8 cellular contexts compared by ENCODE assay signal in the genomic region with DNA sequence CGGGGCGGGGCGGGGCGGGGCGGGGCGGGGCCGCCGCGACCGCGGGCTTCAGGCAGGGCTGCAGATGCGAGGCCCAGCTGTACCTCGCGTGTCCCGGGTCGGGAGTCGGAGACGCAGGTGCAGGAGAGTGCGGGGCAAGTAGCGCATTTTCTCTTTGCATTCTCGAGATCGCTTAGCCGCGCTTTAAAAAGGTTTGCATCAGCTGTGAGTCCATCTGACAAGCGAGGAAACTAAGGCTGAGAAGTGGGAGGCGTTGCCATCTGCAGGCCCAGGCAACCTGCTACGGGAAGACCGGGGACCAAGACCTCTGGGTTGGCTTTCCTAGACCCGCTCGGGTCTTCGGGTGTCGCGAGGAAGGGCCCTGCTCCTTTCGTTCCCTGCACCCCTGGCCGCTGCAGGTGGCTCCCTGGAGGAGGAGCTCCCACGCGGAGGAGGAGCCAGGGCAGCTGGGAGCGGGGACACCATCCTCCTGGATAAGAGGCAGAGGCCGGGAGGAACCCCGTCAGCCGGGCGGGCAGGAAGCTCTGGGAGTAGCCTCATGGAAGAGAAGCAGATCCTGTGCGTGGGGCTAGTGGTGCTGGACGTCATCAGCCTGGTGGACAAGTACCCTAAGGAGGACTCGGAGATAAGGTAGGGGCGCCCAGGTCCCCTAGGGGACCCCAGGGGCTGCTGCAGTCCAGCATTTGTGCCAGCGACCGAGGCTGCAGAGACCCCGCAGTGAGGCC. TPM values are rescaled to one million over a fixed set of nuclear protein-coding genes. Genes with fewer than 3 reads are reported as not detected.
DNase-seq lines count a peak whose midpoint lies in the region; ATAC-seq, FAIRE-seq and TF ChIP-seq lines count a peak whose summit lies in the region.

TSS of gene KHK (plus strand) at position 51 of the 725 bp plus-strand sequence. CDS start at position 539, 488 bp downstream.

- no peaks in the 10 kb centered on the region for H3K27me3 ChIP-seq in kidney epithelial cell (ENCODE audit: control insufficient read depth, insufficient read depth, low read length)

- no peaks in the 10 kb centered on the region for H3K36me3 ChIP-seq in kidney epithelial cell (ENCODE audit: control insufficient read depth, insufficient read depth, low read length)

- ATAC-seq in stimulated activated naive CD8-positive, alpha-beta T cell treated with anti-CD3 and anti-CD28 coated beads, Interleukin-15, Interleukin-2, amounts not matched to agents 100 U/mL and 50 U/mL, for 24 hours: peak; percentile 5

- no peak for TF ChIP-seq POLR2A in H54 (IDR thresholded peaks at IDR 0.05; ENCODE audit: low read depth, low read length)

- DNase-seq in NCI-H82 (lab: John Stamatoyannopoulos, UW): peak; percentile 76
- DNase-seq in NCI-H82 treated with DMSO at 0.1 percent for 48 hours (lab: John Stamatoyannopoulos, UW; ENCODE audit: unreplicated experiment): no peak
- DNase-seq in H54 (ENCODE audit: insufficient read length, low spot score): peak; percentile 74
- DNase-seq in NCI-H226: peak; percentile 46
- DNase-seq in astrocyte of the spinal cord (ENCODE audit: low read depth, low spot score): peak; percentile 27
- DNase-seq in kidney epithelial cell (ENCODE audit: low read depth): no peak
- peak; percentile 29 for DNase-seq in stimulated activated naive CD8-positive, alpha-beta T cell treated with anti-CD3 and anti-CD28 coated beads, Interleukin-15, Interleukin-2, amounts not matched to agents 100 U/mL and 50 U/mL, for 24 hours
- DNase-seq in NCI-H128 (lab: John Stamatoyannopoulos, UW; ENCODE audit: unreplicated experiment): no peak

- in situ Hi-C loops in astrocyte of the spinal cord (cut with HindIII; ENCODE audit: low sequenced_read_pairs): no loop called here

- TF ChIP-seq CTCF in astrocyte of the spinal cord (IDR thresholded peaks at IDR 0.05; ENCODE audit: low read depth, low read length): no peak
- no peak for TF ChIP-seq CTCF in kidney epithelial cell (IDR thresholded peaks at IDR 0.05; ENCODE audit: insufficient read depth, low read length, poor library complexity, severe bottlenecking)

- FAIRE-seq in H54 (lab: Jason Lieb, UNC): no peak

- H3K4me3 ChIP-seq in astrocyte of the spinal cord (ENCODE audit: low read depth, low read length) (peak within 1 kb of the TSS; percentile 51), kidney epithelial cell (ENCODE audit: low read depth, low read length) (peak within 1 kb of the TSS; percentile 55)

RNA-seq across cellular contexts. Expression of gene KHK, which starts in this region (rescaled TPM):
- total RNA-seq in kidney epithelial cell: 3.1 and 3.8 TPM in 2 replicates

Comparison
In these comparisons a context has a peak if more than half of its experiments do, and no peak if none do; other contexts are left out.
1. DNase-seq: peak in NCI-H82 (single experiment), H54 (single experiment), NCI-H226 (single experiment), astrocyte of the spinal cord (single experiment) and stimulated activated naive CD8-positive, alpha-beta T cell treated with anti-CD3 and anti-CD28 coated beads, Interleukin-15, Interleukin-2, amounts not matched to agents 100 U/mL and 50 U/mL, for 24 hours (single experiment); none in NCI-H82 treated with DMSO at 0.1 percent for 48 hours (single experiment), kidney epithelial cell (single experiment) and NCI-H128 (single experiment).